In genomic region chr12:107374136-107374535, GRCh38 we compare ENCODE assay signal across 1 cellular context.
TF ChIP-seq lines count a peak whose summit lies in the region.

No MANE protein-coding gene starts in this region.

TF ChIP-seq in IMR-90, 13 proteins besides CTCF, POLR2A, EP300 and RAD21:
- TF ChIP-seq SMC3 (IDR thresholded peaks at IDR 0.05; ENCODE audit: low read depth, low read length), result no peak
- no peak for TF ChIP-seq RFX5 (IDR thresholded peaks at IDR 0.05; ENCODE audit: low read depth, low read length)
- no peak for TF ChIP-seq CHD1 (IDR thresholded peaks at IDR 0.05; ENCODE audit: low read depth, low read length)
- no peak for TF ChIP-seq MXI1 (IDR thresholded peaks at IDR 0.05; ENCODE audit: borderline replicate concordance, low read depth, low read length)
- TF ChIP-seq RCOR1 (IDR thresholded peaks at IDR 0.05; ENCODE audit: insufficient replicate concordance, low read length), result no peak
- TF ChIP-seq ELK1 (IDR thresholded peaks at IDR 0.05; ENCODE audit: borderline replicate concordance, low read depth, low read length), result no peak
- no peak for TF ChIP-seq USF2 (IDR thresholded peaks at IDR 0.05; ENCODE audit: low read depth, low read length)
- TF ChIP-seq CEBPB (IDR thresholded peaks at IDR 0.05; ENCODE audit: low read depth, low read length), result no peak
- no peak for TF ChIP-seq FOS (IDR thresholded peaks at IDR 0.05; ENCODE audit: low read depth, low read length)
- no peak for TF ChIP-seq MAFK (IDR thresholded peaks at IDR 0.05; ENCODE audit: low read depth, low read length)
- no peak for TF ChIP-seq MAZ (IDR thresholded peaks at IDR 0.05; ENCODE audit: borderline replicate concordance, low read depth, low read length)
- no peak for TF ChIP-seq BHLHE40 (IDR thresholded peaks at IDR 0.05; ENCODE audit: low read depth, low read length)
- no peak for TF ChIP-seq NFE2L2 (IDR thresholded peaks at IDR 0.05; ENCODE audit: low read depth, low read length)
TF ChIP-seq in IMR-90: peak in this region for 0.
